Comparison of ENCODE assay signal across 21 cellular contexts in the genomic region with DNA sequence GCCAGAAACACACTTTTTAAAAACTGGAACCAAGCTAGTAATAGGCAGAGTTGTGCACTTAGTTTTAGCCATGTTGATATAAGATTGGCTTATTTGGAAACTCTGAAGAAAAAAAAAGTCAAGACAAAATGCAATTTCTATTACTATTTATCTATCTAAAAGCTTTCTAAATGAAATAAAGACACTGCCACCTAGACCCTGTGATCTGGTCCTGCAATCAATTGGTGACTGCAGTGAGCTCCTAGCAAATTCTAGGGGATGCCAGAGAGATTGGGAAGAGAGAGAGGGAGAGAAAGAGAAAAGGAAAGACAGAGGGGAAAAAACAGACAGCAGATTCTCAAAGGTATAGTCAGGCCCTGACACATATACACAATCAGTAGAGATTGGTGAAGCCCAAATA. TPM values are rescaled to one million over a fixed set of nuclear protein-coding genes. Genes with fewer than 3 reads are reported as not detected.
A peak's percentile ranks its signal among the peaks of the same experiment; 100 is the strongest.
DNase-seq lines count a peak whose midpoint lies in the region; ATAC-seq, FAIRE-seq and TF ChIP-seq lines count a peak whose summit lies in the region.
"Had no signal": no experiment of that assay in that cellular context is flagged by ENCODE, and none has a peak within 500 bp of the region (broad histone marks: within the 10 kb centered on the region; RNA-seq: fewer than 3 reads in every experiment).

No MANE protein-coding gene starts in this region.

- H2BK120ac ChIP-seq in H1 (replicated peaks; ENCODE audit: low read depth, low read length): no peak overlapping the region

- DNase-seq in SK-N-SH (no peak), OCI-M1 (lab: John Stamatoyannopoulos, UW) (peak; percentile 45), H1 (ENCODE audit: low read depth in 1 of 2, low spot score in 2 of 2) (no peak), neural progenitor cell (ENCODE audit: low spot score) (peak; percentile 7), GM19238 (ENCODE audit: insufficient read length, low spot score) (no peak), psoas muscle (no peak)
- DNase-seq: CD4-positive, alpha-beta memory T cell; DMS153; DMS79; GDM1; GOT3; H9 had no signal

- no peak overlapping the region for H3K56ac ChIP-seq in H1 (replicated peaks; ENCODE audit: insufficient read length, low read depth, low read length)

- intact Hi-C loops in psoas muscle (cut with DNase I): no loop called here

- H3K4me1 ChIP-seq in SK-N-SH (ENCODE audit: control insufficient read depth in 1 of 2, insufficient read depth in 2 of 2, low read depth in 1 of 2, low read length in 1 of 2) (peaks cover 0 to 10% of the 10 kb centered on the region in 2 experiments; a peak in 2 of 4 replicates), H1 (replicated peaks in 1 of 4; ENCODE audit: control insufficient read depth in 3 of 4, insufficient read depth in 4 of 4, low read length in 3 of 4) (peaks cover 0 to 2% (median 0%) of the 10 kb centered on the region in 4 experiments; a peak in 1 of 7 replicates), neural progenitor cell (no peaks in the 10 kb centered on the region), psoas muscle (no peaks in the 10 kb centered on the region)
- H3K4me1 ChIP-seq: A549 had no signal

- H2BK15ac ChIP-seq in H1 (ENCODE audit: low read length): no peak overlapping the region

- H4K20me1 ChIP-seq in SK-N-SH (ENCODE audit: insufficient read depth) (no peaks in the 10 kb centered on the region), H1 (replicated peaks in 1 of 2; ENCODE audit: control insufficient read depth in 1 of 2, insufficient read depth in 2 of 2, low read length in 2 of 2) (no peaks in the 10 kb centered on the region), neural progenitor cell (ENCODE audit: low read depth) (peaks cover under 1% of the 10 kb centered on the region)
- H4K20me1 ChIP-seq: BLaER1 had no signal

- no peak overlapping the region for H3K14ac ChIP-seq in H1 (ENCODE audit: insufficient read length)

- H3K36me3 ChIP-seq in SK-N-SH (replicated peaks in 1 of 2; ENCODE audit: control insufficient read depth in 1 of 2, insufficient read depth in 2 of 2, low read length in 1 of 2): no peaks in the 10 kb centered on the region
- H3K36me3 ChIP-seq in H1 (ENCODE audit: control insufficient read depth in 2 of 4, insufficient read depth in 4 of 4, low read length in 3 of 4): no peaks in the 10 kb centered on the region
- no peaks in the 10 kb centered on the region for H3K36me3 ChIP-seq in neural progenitor cell
- no peaks in the 10 kb centered on the region for H3K36me3 ChIP-seq in psoas muscle (ENCODE audit: insufficient read depth in 1 of 2, low read depth in 1 of 2)
- H3K36me3 ChIP-seq: BLaER1 had no signal

- no peak for TF ChIP-seq POLR2A in H1 (IDR thresholded peaks at IDR 0.05; ENCODE audit: control extremely low read depth in 1 of 2, low read depth in 2 of 2, low read length in 2 of 2)

- H3K27me3 ChIP-seq in SK-N-SH (ENCODE audit: insufficient read depth) (no peaks in the 10 kb centered on the region), H1 (replicated peaks in 1 of 4; ENCODE audit: control insufficient read depth in 3 of 4, extremely low read depth in 1 of 4, insufficient read depth in 3 of 4, low read length in 3 of 4) (no peaks in the 10 kb centered on the region), neural progenitor cell (no peaks in the 10 kb centered on the region), psoas muscle (ENCODE audit: insufficient read depth in 3 of 3, low read length in 2 of 3) (no peaks in the 10 kb centered on the region)
- H3K27me3 ChIP-seq: BLaER1 had no signal

- no peak overlapping the region for H3K23ac ChIP-seq in H1 (ENCODE audit: insufficient read length)

- POLR2A ChIA-PET in SK-N-SH (lab: Yijun Ruan, JAX) (interaction anchor here (0.9 kb wide), 1 partner anchor 18 kb away, joined by 3 read pairs; no protein-coding TSS in a partner anchor), H1 (lab: Charles Lee; ENCODE audit: partially characterized antibody) (no interaction called here)

- H3K9ac ChIP-seq in SK-N-SH (no peak overlapping the region), H1 (replicated peaks in 1 of 4; ENCODE audit: extremely low read depth in 1 of 4, low read depth in 3 of 4, low read length in 3 of 4) (no peak overlapping the region), neural progenitor cell (no peak overlapping the region)
- H3K9ac ChIP-seq: BLaER1 had no signal

- H2BK5ac ChIP-seq in H1 (ENCODE audit: low read depth, low read length): no peak overlapping the region

- no peaks in the 10 kb centered on the region for H3K9me2 ChIP-seq in SK-N-SH

- H3K27ac ChIP-seq in SK-N-SH (ENCODE audit: low read depth in 2 of 2, low read length in 1 of 2) (no peak overlapping the region; a peak in 1 of 4 replicates), H1 (ENCODE audit: low read depth, low read length) (no peak overlapping the region), neural progenitor cell (no peak overlapping the region), psoas muscle (no peak overlapping the region)
- H3K27ac ChIP-seq: 22Rv1, A549, BLaER1 had no signal

- H2AFZ ChIP-seq in SK-N-SH (ENCODE audit: low read depth): no peak overlapping the region
- no peak overlapping the region for H2AFZ ChIP-seq in H1 (ENCODE audit: low read length)
- no peak overlapping the region for H2AFZ ChIP-seq in neural progenitor cell (replicated peaks)

- H4K91ac ChIP-seq in H1 (replicated peaks; ENCODE audit: insufficient read length, low read length): no peak overlapping the region

- no peak for TF ChIP-seq EP300 in SK-N-SH (IDR thresholded peaks at IDR 0.05; ENCODE audit: borderline replicate concordance in 1 of 2, low read depth in 1 of 2, low read length in 1 of 2)
- no peak for TF ChIP-seq EP300 in H1 (IDR thresholded peaks at IDR 0.05; ENCODE audit: borderline replicate concordance in 1 of 2, low read depth in 2 of 2, low read length in 2 of 2)

- FAIRE-seq in H1 (lab: Jason Lieb, UNC): no peak
- FAIRE-seq: A549, GM19239 had no signal

- H3K23me2 ChIP-seq in H1 (ENCODE audit: low read depth, low read length): no peaks in the 10 kb centered on the region

- H3K27ac Mint-ChIP-seq in neural progenitor cell: no peak overlapping the region
- H3K27ac Mint-ChIP-seq: CD14-positive monocyte; CD4-positive, alpha-beta memory T cell; H9 had no signal

- CTCF ChIA-PET in SK-N-SH (lab: Yijun Ruan, JAX) (interaction anchor here (0.7 to 1.7 kb wide), 7 partner anchors 10 to 433 kb away, joined by 3 to 8 read pairs (median 3); no protein-coding TSS in a partner anchor), H1 (lab: Charles Lee; ENCODE audit: partially characterized antibody) (interaction anchor here (0.7 to 1.8 kb wide), 8 partner anchors 126 to 432 kb away, joined by 3 to 6 read pairs (median 3); no protein-coding TSS in a partner anchor)

- H3K4me3 Mint-ChIP-seq in neural progenitor cell: no peak overlapping the region
- H3K4me3 Mint-ChIP-seq: CD14-positive monocyte; CD4-positive, alpha-beta memory T cell; H9 had no signal

- peaks cover 9% of the 10 kb centered on the region for H3K4me1 Mint-ChIP-seq in neural progenitor cell
- H3K4me1 Mint-ChIP-seq: CD14-positive monocyte; CD4-positive, alpha-beta memory T cell had no signal

- TF ChIP-seq CTCF in SK-N-SH (IDR thresholded peaks at IDR 0.05): no peak
- no peak; a peak in 1 of 4 replicates for TF ChIP-seq CTCF in H1 (IDR thresholded peaks at IDR 0.05; ENCODE audit: control extremely low read depth in 1 of 3, insufficient read depth in 1 of 3, low read depth in 1 of 3, low read length in 3 of 3)
- TF ChIP-seq CTCF in neural progenitor cell (IDR thresholded peaks at IDR 0.05): peak; percentile 24
- TF ChIP-seq CTCF in psoas muscle (IDR thresholded peaks at IDR 0.05): no peak

- no peak overlapping the region for H2AK5ac ChIP-seq in H1 (ENCODE audit: low read depth, low read length)

- no peak overlapping the region for H4K5ac ChIP-seq in H1 (ENCODE audit: insufficient read length, low read depth, low read length)

- H3K9me3 Mint-ChIP-seq in neural progenitor cell: no peaks in the 10 kb centered on the region
- H3K9me3 Mint-ChIP-seq: H9 had no signal

- H3K9me3 ChIP-seq in SK-N-SH: no peaks in the 10 kb centered on the region
- H3K9me3 ChIP-seq in H1 (ENCODE audit: insufficient read depth in 2 of 2, low read depth in 1 of 2, low read length in 1 of 2): no peaks in the 10 kb centered on the region
- H3K9me3 ChIP-seq in neural progenitor cell (ENCODE audit: low read depth): no peaks in the 10 kb centered on the region
- H3K9me3 ChIP-seq in psoas muscle: no peaks in the 10 kb centered on the region
- H3K9me3 ChIP-seq: A549, BLaER1 had no signal

- no peak for ATAC-seq in SK-N-SH treated with all-trans-retinoic acid at 6 μM for 48 hours
- no peak for ATAC-seq in GM21529 (IDR thresholded peaks at IDR 0.05; ENCODE audit: unreplicated experiment)
- ATAC-seq in psoas muscle: no peak
- ATAC-seq: A549 had no signal

- H3K79me1 ChIP-seq in H1 (ENCODE audit: low read depth, low read length): no peaks in the 10 kb centered on the region

- no peaks in the 10 kb centered on the region for H3K79me2 ChIP-seq in SK-N-SH (ENCODE audit: insufficient read depth)
- H3K79me2 ChIP-seq in H1 (ENCODE audit: control insufficient read depth in 1 of 2, insufficient read depth in 2 of 2, low read length in 2 of 2): no peaks in the 10 kb centered on the region
- no peaks in the 10 kb centered on the region for H3K79me2 ChIP-seq in neural progenitor cell (ENCODE audit: low read depth)

- H2BK12ac ChIP-seq in H1 (ENCODE audit: low read depth, low read length): no peak overlapping the region

- H4K8ac ChIP-seq in H1 (ENCODE audit: extremely low read depth, insufficient read depth, low read length): no peak overlapping the region

- H3K36me3 Mint-ChIP-seq in neural progenitor cell: no peaks in the 10 kb centered on the region
- H3K36me3 Mint-ChIP-seq: CD14-positive monocyte; CD4-positive, alpha-beta memory T cell had no signal

- TF ChIP-seq RAD21 in SK-N-SH (IDR thresholded peaks at IDR 0.05; ENCODE audit: low read length): peak; percentile 34
- peak; percentile 15 to 31; a peak in 3 of 4 replicates for TF ChIP-seq RAD21 in H1 (IDR thresholded peaks at IDR 0.05 in 1 of 2, conservative IDR thresholded peaks at IDR 0.05 in 1 of 2; ENCODE audit: low read depth in 2 of 2, low read length in 2 of 2)

- H3F3A ChIP-seq in SK-N-SH (replicated peaks; ENCODE audit: insufficient read depth) (no peaks in the 10 kb centered on the region), neural progenitor cell (ENCODE audit: low read depth) (no peaks in the 10 kb centered on the region)

- H3K4me3 ChIP-seq in SK-N-SH (ENCODE audit: low read depth in 2 of 2, low read length in 1 of 2) (no peak overlapping the region), H1 (ENCODE audit: extremely low read depth in 1 of 4, insufficient read depth in 2 of 4, low read depth in 3 of 4, low read length in 4 of 4) (no peak overlapping the region), neural progenitor cell (no peak overlapping the region), psoas muscle (no peak overlapping the region)
- H3K4me3 ChIP-seq: A549, BLaER1 had no signal

- no peak overlapping the region for H3K4me2 ChIP-seq in SK-N-SH
- no peak overlapping the region for H3K4me2 ChIP-seq in H1 (ENCODE audit: insufficient read depth in 1 of 2, low read depth in 2 of 2, low read length in 2 of 2)
- H3K4me2 ChIP-seq in neural progenitor cell: no peak overlapping the region
- H3K4me2 ChIP-seq: A549, BLaER1 had no signal

- no peak overlapping the region for H2BK20ac ChIP-seq in H1 (ENCODE audit: low read length)

- no peak overlapping the region for H3K4ac ChIP-seq in H1 (replicated peaks; ENCODE audit: insufficient read length, low read depth, low read length)

- no peak overlapping the region for H3K18ac ChIP-seq in H1 (ENCODE audit: extremely low read depth, low read length)

- no peaks in the 10 kb centered on the region for H3K27me3 Mint-ChIP-seq in neural progenitor cell (ENCODE audit: insufficient read depth, low read depth)
- H3K27me3 Mint-ChIP-seq: CD4-positive, alpha-beta memory T cell had no signal

RNA-seq across cellular contexts. Expression of a gene that starts 25.3 kb away (rescaled TPM):
- 0.66 and 2.4 TPM in 2 replicates for polyA plus RNA-seq in SK-N-SH (2012; rRNA removed)
- polyA plus RNA-seq in SK-N-SH (2012; cell fraction: cytosol; rRNA removed): 1.9 and 4.0 TPM in 2 replicates
- polyA plus RNA-seq in SK-N-SH (2012; cell fraction: nucleus; rRNA removed): 2.0 and 2.4 TPM in 2 replicates
- total RNA-seq in H1 (2021; fragmentation: NEBNext Ultra II Directional; extraction: Animal tissue kit (Norgen Biotek cat#: 25700)): 4.6 and 4.9 TPM in 2 replicates
- polyA plus RNA-seq in H1 (2011; rRNA removed): 4.1 and 4.4 TPM in 2 replicates
- 4.5 TPM for polyA plus RNA-seq in H1 (2011; cell fraction: cytosol; rRNA removed)
- 7.3 TPM for polyA plus RNA-seq in H1 (2011; cell fraction: nucleus; rRNA removed)
- 4.0 to 4.4 TPM (median 4.1 TPM) in 4 replicates for polyA plus RNA-seq in H1 (2012, experiment 1 of 2)
- 0.41 TPM for polyA plus RNA-seq in H1 (2012, experiment 2 of 2)
- polyA plus RNA-seq in H1 (2013, experiment 1 of 2): 4.5 TPM
- polyA plus RNA-seq in H1 (2013, experiment 2 of 2): 4.0 TPM
- polyA minus RNA-seq in H1 (2011; rRNA and poly(A)+ RNA removed): 15.1 and 19.3 TPM in 2 replicates
- 4.3 TPM for polyA minus RNA-seq in H1 (2011; cell fraction: cytosol; rRNA and poly(A)+ RNA removed)
- polyA minus RNA-seq in H1 (2011; cell fraction: nucleus; rRNA and poly(A)+ RNA removed): 20.0 TPM
- 11.1 and 15.2 TPM in 2 replicates for total RNA-seq in neural progenitor cell (ENCODE audit: low replicate concordance)
- under 1 TPM; 0.22 to 0.36 (median 0.28) TPM for total RNA-seq in psoas muscle
- polyA plus RNA-seq in psoas muscle: under 1 TPM in 2 of 3 donors, not detected in 1; 0.03 to 0.06 TPM
- total RNA-seq: CD4-positive, alpha-beta memory T cell; Daoy; HT-29 had no signal
- polyA plus RNA-seq: A549; CD4-positive, alpha-beta memory T cell had no signal

Comparison
In these comparisons a context has a peak if more than half of its experiments do, and no peak if none do; other contexts are left out.
1. DNase-seq: peak in OCI-M1 (single experiment) and neural progenitor cell (single experiment); none in SK-N-SH (single experiment), H1 (0 of 2), GM19238 (single experiment) and psoas muscle (0 of 2).